In the genomic region with DNA sequence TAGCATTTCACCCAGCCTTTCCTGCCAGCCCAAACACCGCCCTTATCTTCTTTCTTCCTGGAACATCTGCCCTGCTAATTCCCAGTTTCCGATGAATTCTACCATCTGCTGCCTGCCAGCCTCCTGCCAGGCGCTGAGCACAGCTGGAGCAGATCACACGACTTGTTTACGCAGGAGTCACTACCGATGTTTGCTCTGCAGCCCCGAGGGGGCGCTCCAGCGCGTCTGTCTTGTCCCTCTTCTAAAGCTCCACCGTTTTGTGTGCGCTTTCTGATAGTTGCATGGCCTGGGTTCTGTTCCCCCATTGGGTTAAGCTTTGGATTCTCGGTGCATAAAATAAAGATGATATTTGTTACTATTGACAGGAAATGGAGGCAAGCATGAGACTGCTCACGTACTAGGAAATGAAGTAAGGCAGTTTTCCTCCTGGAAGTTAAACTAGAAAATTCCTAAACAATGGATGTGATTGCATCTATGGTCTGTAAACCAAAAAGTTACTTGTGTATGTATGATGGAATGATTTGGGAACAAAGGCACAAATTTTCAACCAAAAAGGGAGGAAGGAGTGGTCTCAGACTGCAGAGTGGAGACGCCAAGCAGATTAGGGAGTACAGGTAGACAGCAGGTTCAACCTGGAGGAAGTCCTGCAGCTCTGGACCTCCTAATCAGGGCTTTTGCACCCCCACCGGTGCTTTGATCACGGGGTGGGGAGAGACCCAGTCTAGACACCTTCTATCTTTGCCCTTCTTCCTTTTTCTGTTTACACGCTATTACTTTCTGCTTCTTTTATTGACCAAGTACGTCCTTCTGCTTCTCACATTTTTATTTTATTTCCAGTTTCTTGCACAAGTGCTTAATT, we compare ENCODE assay signal across 8 cellular contexts. TPM values are rescaled to one million over a fixed set of nuclear protein-coding genes. Genes with fewer than 3 reads are reported as not detected.
DNase-seq lines count a peak whose midpoint lies in the region; ATAC-seq and TF ChIP-seq lines count a peak whose summit lies in the region.

No MANE protein-coding gene starts in this region.

- peaks cover 0 to 8% of the 10 kb centered on the region in 2 donors for H3K27me3 ChIP-seq in tibial artery

- DNase-seq in DMS 273 (lab: John Stamatoyannopoulos, UW; ENCODE audit: unreplicated experiment) (peak; percentile 97), MV-4-11 (lab: John Stamatoyannopoulos, UW) (peak; percentile 84), SKM-1 (lab: John Stamatoyannopoulos, UW; ENCODE audit: unreplicated experiment) (peak; percentile 33), Right ventricle myocardium superior (peak; percentile 95), pons (ENCODE audit: low spot score) (peak; percentile 97), tibial artery (peak; percentile 88 to 93)
- peak; percentile 88 for DNase-seq in activated naive CD8-positive, alpha-beta T cell treated with anti-CD3 and anti-CD28 coated beads for 36 hours

- H3K4me1 ChIP-seq in tibial artery = peaks cover 0 to 43% (median 24%) of the 10 kb centered on the region in 4 donors

- peaks cover 62% of the 10 kb centered on the region for H3K4me1 Mint-ChIP-seq in activated naive CD8-positive, alpha-beta T cell treated with anti-CD3 and anti-CD28 coated beads for 36 hours

- peak overlapping the region; percentile 80 for H3K4me3 Mint-ChIP-seq in activated naive CD8-positive, alpha-beta T cell treated with anti-CD3 and anti-CD28 coated beads for 36 hours

- peak overlapping the region; percentile 80 for H3K27ac Mint-ChIP-seq in activated naive CD8-positive, alpha-beta T cell treated with anti-CD3 and anti-CD28 coated beads for 36 hours

- H3K9me3 Mint-ChIP-seq in activated naive CD8-positive, alpha-beta T cell treated with anti-CD3 and anti-CD28 coated beads for 36 hours = peaks cover 11% of the 10 kb centered on the region

- no peak overlapping the region for H3K27ac ChIP-seq in tibial artery

- no peaks in the 10 kb centered on the region for H3K27me3 Mint-ChIP-seq in activated naive CD8-positive, alpha-beta T cell treated with anti-CD3 and anti-CD28 coated beads for 36 hours

- intact Hi-C loops in Right ventricle myocardium superior (cut with DNase I) (loop anchor here (5.0 kb wide), 1 partner anchor 316 kb away; no protein-coding TSS in a partner anchor), tibial artery (cut with DNase I; ENCODE audit: low total_unique reads) (no loop called here)

- ATAC-seq in GM21825 (IDR thresholded peaks at IDR 0.05; ENCODE audit: unreplicated experiment) (peak; percentile 34), Right ventricle myocardium superior (ENCODE audit: poor library complexity) (peak; percentile 79)

- H3K9me3 ChIP-seq in tibial artery = no peaks in the 10 kb centered on the region

- H3K36me3 ChIP-seq in tibial artery = no peaks in the 10 kb centered on the region

- no peak overlapping the region for H3K4me3 ChIP-seq in tibial artery

- peak; percentile 59 to 77 for TF ChIP-seq CTCF in tibial artery (IDR thresholded peaks at IDR 0.05)

- H3K36me3 Mint-ChIP-seq in activated naive CD8-positive, alpha-beta T cell treated with anti-CD3 and anti-CD28 coated beads for 36 hours = peaks cover 32% of the 10 kb centered on the region

RNA-seq across cellular contexts. Expression of gene RBM17, which starts 2.2 kb away (rescaled TPM):
- 100 to 1,000 TPM; 337 to 355 TPM for total RNA-seq in activated naive CD8-positive, alpha-beta T cell treated with anti-CD3 and anti-CD28 coated beads for 36 hours
- 64.3 TPM for total RNA-seq in Right ventricle myocardium superior

RNA-seq across cellular contexts. Expression of gene IL2RA, which starts 24.4 kb away (rescaled TPM):
- 100 to 1,000 TPM; 680 to 698 TPM for total RNA-seq in activated naive CD8-positive, alpha-beta T cell treated with anti-CD3 and anti-CD28 coated beads for 36 hours
- 2.3 TPM for total RNA-seq in Right ventricle myocardium superior

Comparison
In these comparisons a context has a peak if more than half of its experiments do, and no peak if none do; other contexts are left out.
1. DNase-seq: peak in every context shown above with its lines; median percentile 97 in DMS 273; 97 in pons; 95 in Right ventricle myocardium superior; 90 in tibial artery; 88 in activated naive CD8-positive, alpha-beta T cell treated with anti-CD3 and anti-CD28 coated beads for 36 hours; 84 in MV-4-11; 33 in SKM-1.
2. RNA of gene IL2RA, which starts 24.4 kb away (total RNA-seq): 680 to 698 TPM in activated naive CD8-positive, alpha-beta T cell treated with anti-CD3 and anti-CD28 coated beads for 36 hours; 2.3 TPM in Right ventricle myocardium superior (single experiment); every median in the first group is over 100 times any median in the second.